In genomic region chr17:60139438-60140285, GRCh38 we compare ENCODE assay signal across 1 cellular context.
TF ChIP-seq lines count a peak whose summit lies in the region.

No MANE protein-coding gene starts in this region.

TF ChIP-seq in GM12878, 131 proteins besides CTCF, POLR2A, EP300 and RAD21 (continued from another document and continues in another):
- TF ChIP-seq NKRF (conservative IDR thresholded peaks at IDR 0.05): peak; percentile 85
- no peak for TF ChIP-seq PML (IDR thresholded peaks at IDR 0.05; ENCODE audit: low read length)
- TF ChIP-seq E2F4 (IDR thresholded peaks at IDR 0.05; ENCODE audit: low read depth, low read length): no peak
- no peak for TF ChIP-seq BRCA1 (IDR thresholded peaks at IDR 0.05; ENCODE audit: low read depth, low read length)
- TF ChIP-seq HDGF (IDR thresholded peaks at IDR 0.05): no peak
- TF ChIP-seq ATF7 (IDR thresholded peaks at IDR 0.05; ENCODE audit: low read depth): no peak
- no peak for TF ChIP-seq USF1 (IDR thresholded peaks at IDR 0.05; ENCODE audit: borderline replicate concordance, extremely low read length, insufficient read depth, low read depth, low read length)
- TF ChIP-seq ZBTB11 (CRISPR knock-in tag; IDR thresholded peaks at IDR 0.05): no peak
- no peak for TF ChIP-seq E2F8 (IDR thresholded peaks at IDR 0.05; ENCODE audit: low read depth, partially characterized antibody)
- TF ChIP-seq TCF12 (IDR thresholded peaks at IDR 0.05; ENCODE audit: low read depth, low read length): 0 out of 2 replicates have a peak, but pooled peaks have one; percentile 54
- no peak for TF ChIP-seq ZSCAN29 (IDR thresholded peaks at IDR 0.05)
- no peak for TF ChIP-seq CUX1 (IDR thresholded peaks at IDR 0.05; ENCODE audit: insufficient replicate concordance, low read depth, low read length)
- no peak for TF ChIP-seq SMAD5 (IDR thresholded peaks at IDR 0.05; ENCODE audit: low read depth)
- TF ChIP-seq ELK1 (IDR thresholded peaks at IDR 0.05; ENCODE audit: low read depth, low read length): no peak
- no peak for TF ChIP-seq IKZF2 (IDR thresholded peaks at IDR 0.05)
- TF ChIP-seq CEBPZ (IDR thresholded peaks at IDR 0.05; ENCODE audit: low read depth, low read length): no peak
- no peak for TF ChIP-seq MYB (IDR thresholded peaks at IDR 0.05; ENCODE audit: borderline replicate concordance, low read depth, low read length)
- no peak for TF ChIP-seq RUNX3 (IDR thresholded peaks at IDR 0.05; ENCODE audit: low read length)
- TF ChIP-seq SRF (IDR thresholded peaks at IDR 0.05; ENCODE audit: low read depth in 2 of 2, low read length in 2 of 2): no peak
- TF ChIP-seq GATAD2B (conservative IDR thresholded peaks at IDR 0.05; ENCODE audit: low read depth): no peak
- TF ChIP-seq HCFC1 (IDR thresholded peaks at IDR 0.05; ENCODE audit: low read length): no peak
- TF ChIP-seq ESRRA (IDR thresholded peaks at IDR 0.05; ENCODE audit: low read length): no peak
- TF ChIP-seq CHD1 (IDR thresholded peaks at IDR 0.05; ENCODE audit: low read depth, low read length): no peak
- TF ChIP-seq NR2C1 (IDR thresholded peaks at IDR 0.05): no peak
- TF ChIP-seq FOXM1 (IDR thresholded peaks at IDR 0.05; ENCODE audit: low read depth, low read length): no peak
- TF ChIP-seq RFX5 (IDR thresholded peaks at IDR 0.05; ENCODE audit: low read depth, low read length): no peak
- no peak for TF ChIP-seq NR2F1 (conservative IDR thresholded peaks at IDR 0.05)
- no peak for TF ChIP-seq MEF2A (IDR thresholded peaks at IDR 0.05; ENCODE audit: insufficient read depth, low read depth, low read length)
- TF ChIP-seq SKIL (IDR thresholded peaks at IDR 0.05; ENCODE audit: low read depth, poor library complexity, severe bottlenecking): no peak
- TF ChIP-seq GABPA (IDR thresholded peaks at IDR 0.05; ENCODE audit: low read depth): no peak
- TF ChIP-seq ZBED1 (IDR thresholded peaks at IDR 0.05; ENCODE audit: borderline replicate concordance): no peak
